ENCODE assay signal across 23 cellular contexts in the genomic region with DNA sequence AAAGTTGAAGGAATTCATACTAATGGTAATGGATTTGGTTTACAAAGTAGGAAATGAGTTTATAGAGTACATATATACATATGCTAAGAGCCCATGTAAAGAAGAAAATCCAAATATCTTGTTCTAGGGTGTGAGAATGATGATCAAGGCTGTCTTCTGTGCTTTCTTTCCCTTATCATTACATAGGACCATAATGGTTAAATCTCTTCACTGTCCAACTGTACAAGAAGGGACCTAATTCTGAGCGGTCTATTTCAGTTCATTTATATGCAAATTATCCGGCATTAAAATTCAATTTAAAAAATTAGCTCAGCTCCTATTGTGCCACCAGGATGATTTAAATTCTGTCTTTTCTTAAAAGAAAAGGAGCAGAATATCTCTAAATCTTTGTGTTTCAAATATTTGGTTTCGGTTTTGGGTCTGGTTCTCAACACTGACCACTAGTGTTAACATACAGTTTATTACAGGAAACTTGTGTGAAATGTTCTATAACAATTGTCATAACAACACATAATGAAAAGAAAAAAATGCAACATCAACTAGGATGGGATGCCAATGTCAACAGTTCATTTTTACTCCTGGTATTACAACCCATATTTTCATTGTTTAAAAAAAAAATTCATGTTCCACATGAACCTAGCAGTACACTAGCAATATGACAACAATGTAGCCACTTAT. TPM values are rescaled to one million over a fixed set of nuclear protein-coding genes. Genes with fewer than 3 reads are reported as not detected.
DNase-seq lines count a peak whose midpoint lies in the region; ATAC-seq, FAIRE-seq and TF ChIP-seq lines count a peak whose summit lies in the region.
"Had no signal": no experiment of that assay in that cellular context is flagged by ENCODE, and none has a peak within 500 bp of the region (broad histone marks: within the 10 kb centered on the region; RNA-seq: fewer than 3 reads in every experiment).

No MANE protein-coding gene starts in this region.

- no peak for ATAC-seq in Panc1
- no peak for ATAC-seq in GM18858 (IDR thresholded peaks at IDR 0.05; ENCODE audit: unreplicated experiment)
- ATAC-seq: esophagus mucosa, T-helper 17 cell had no signal

- POLR2A ChIA-PET in Panc1 (lab: Charles Lee): no interaction called here

- BruUV-seq in Panc1 (replicated peaks; lab: Mats Ljungman, UMichigan): no TSS peak

- CTCF ChIA-PET in Panc1 (lab: Charles Lee): no interaction called here

- TF ChIP-seq CTCF in BE2C (IDR thresholded peaks at IDR 0.05; ENCODE audit: low read depth, low read length) (0 out of 2 replicates have a peak, but pooled peaks have one; percentile 7), Panc1 (IDR thresholded peaks at IDR 0.05) (peak; percentile 16; the same call in 1 of the 2 replicates), kidney (IDR thresholded peaks at IDR 0.05; ENCODE audit: borderline replicate concordance, extremely low read depth, insufficient read depth) (no peak), type B pancreatic cell (conservative IDR thresholded peaks at IDR 0.05) (no peak)

- H3K9ac ChIP-seq in kidney (ENCODE audit: low read length in 2 of 2): no peak overlapping the region
- H3K9ac ChIP-seq: BLaER1 had no signal

- H3K27ac ChIP-seq in Panc1 (ENCODE audit: low read length): no peak overlapping the region
- no peak overlapping the region for H3K27ac ChIP-seq in kidney (ENCODE audit: low read depth in 2 of 2, low read length in 2 of 2)
- H3K27ac ChIP-seq: BLaER1, cardiac muscle cell, sigmoid colon had no signal

- H3K4me3 Mint-ChIP-seq in type B pancreatic cell: no peak overlapping the region
- H3K4me3 Mint-ChIP-seq: T-helper 17 cell had no signal

- H3K4me1 ChIP-seq in BE2C (no peaks in the 10 kb centered on the region), Panc1 (ENCODE audit: control insufficient read depth, insufficient read depth, low read length) (no peaks in the 10 kb centered on the region), kidney (ENCODE audit: control insufficient read depth in 1 of 2, insufficient read depth in 1 of 2, low read depth in 1 of 2, low read length in 2 of 2) (no peaks in the 10 kb centered on the region)
- H3K4me1 ChIP-seq: BLaER1, HAP-1, sigmoid colon had no signal

- H3K27me3 ChIP-seq in BE2C (0 out of 2 replicates have a peak, but pooled peaks cover 3% of the 10 kb centered on the region), Panc1 (ENCODE audit: control insufficient read depth, insufficient read depth, low read length) (no peaks in the 10 kb centered on the region)
- H3K27me3 ChIP-seq: BLaER1, cardiac muscle cell, sigmoid colon had no signal

- in situ Hi-C loops in Panc1 (cut with HindIII; ENCODE audit: low pct_unique_long_range_greater_than_20kb, low sequenced_read_pairs): no loop called here

- H3K4me1 Mint-ChIP-seq in type B pancreatic cell (ENCODE audit: unreplicated experiment): no peaks in the 10 kb centered on the region
- H3K4me1 Mint-ChIP-seq: T-helper 17 cell had no signal

- DNase-seq in BE2C (no peak), HS-5 (ENCODE audit: low read depth) (peak; percentile 14), Panc1 (ENCODE audit: low read depth, low spot score) (no peak), kidney (no peak), type B pancreatic cell (ENCODE audit: extremely low spot score, unreplicated experiment) (no peak), activated T-cell treated with anti-CD3 and anti-CD28 coated beads for 4 hours (no peak)
- DNase-seq: DMS79; NCI-H1048; NCI-H2081 treated with DMSO at 0.1 percent for 48 hours; NCI-H526 treated with DMSO at 0.1 percent for 48 hours; sigmoid colon; stimulated activated CD4-positive, alpha-beta T cell treated with anti-CD3 and anti-CD28 coated beads, Interleukin-1b, Interleukin-23, amount 100 ng/mL, for 48 hours; T-helper 17 cell had no signal

- peaks cover 9% of the 10 kb centered on the region for H3K9me3 Mint-ChIP-seq in type B pancreatic cell

- intact Hi-C loops in Panc1 (cut with micrococcal nuclease; ENCODE audit: unreplicated experiment): no loop called here
- intact Hi-C loops in kidney (cut with DNase I): no loop called here

- peak overlapping the region; percentile 12 for H3K4me3 ChIP-seq in BE2C (ENCODE audit: low read depth, low read length)
- peak overlapping the region in 1 of 2 experiments; percentile 16; a peak in 1 of 4 replicates for H3K4me3 ChIP-seq in Panc1 (ENCODE audit: low read depth in 2 of 2, low read length in 2 of 2)
- no peak overlapping the region for H3K4me3 ChIP-seq in kidney (ENCODE audit: low read length in 2 of 2)
- H3K4me3 ChIP-seq: BLaER1, cardiac muscle cell, HAP-1, sigmoid colon had no signal

- FAIRE-seq in kidney (lab: Jason Lieb, UNC): peak; percentile 41

- no peaks in the 10 kb centered on the region for H3K9me3 ChIP-seq in BE2C
- no peaks in the 10 kb centered on the region for H3K9me3 ChIP-seq in Panc1 (ENCODE audit: control insufficient read depth, insufficient read depth, low read depth, low read length)
- no peaks in the 10 kb centered on the region for H3K9me3 ChIP-seq in kidney (ENCODE audit: control insufficient read depth in 1 of 2, low read length in 2 of 2)
- H3K9me3 ChIP-seq: BLaER1 had no signal

- no peaks in the 10 kb centered on the region for H3K36me3 Mint-ChIP-seq in type B pancreatic cell

- H3K27ac Mint-ChIP-seq in type B pancreatic cell: no peak overlapping the region
- H3K27ac Mint-ChIP-seq: activated T-helper 2 cell treated with anti-CD3 and anti-CD28 coated beads, Interferon-gamma antibody, Interleukin-2, Interleukin-4, amounts not matched to agents 10 μg/mL and 5 μg/mL and 100 μg/mL, durations not matched to agents 14 hours and 24 hours and 36 hours; T-helper 17 cell had no signal

- H3K36me3 ChIP-seq in BE2C: no peaks in the 10 kb centered on the region
- no peaks in the 10 kb centered on the region for H3K36me3 ChIP-seq in Panc1 (ENCODE audit: control insufficient read depth, insufficient read depth, low read length)
- H3K36me3 ChIP-seq in kidney (ENCODE audit: control insufficient read depth in 1 of 2, insufficient read depth in 2 of 2, low read length in 2 of 2): no peaks in the 10 kb centered on the region
- H3K36me3 ChIP-seq: BLaER1, cardiac muscle cell, HAP-1, sigmoid colon had no signal

- no peaks in the 10 kb centered on the region for H3K27me3 Mint-ChIP-seq in type B pancreatic cell
- H3K27me3 Mint-ChIP-seq: T-helper 17 cell had no signal

RNA-seq across cellular contexts. Expression of a gene that starts 16.8 kb away (rescaled TPM):
- polyA plus RNA-seq in BE2C (2012; ENCODE audit: insufficient read depth, insufficient read length, low read depth): not detected
- not detected for total RNA-seq in Panc1 (2021; ENCODE audit: unreplicated experiment)
- polyA plus RNA-seq in Panc1 (2012; ENCODE audit: insufficient read length): not detected
- total RNA-seq in kidney: not detected
- polyA plus RNA-seq in kidney (ENCODE audit: insufficient read depth, low read depth, low replicate concordance): not detected
- total RNA-seq in type B pancreatic cell (ENCODE audit: low replicate concordance): not detected in 2 replicates
- total RNA-seq: activated CD8-positive, alpha-beta memory T cell treated with anti-CD3 and anti-CD28 coated beads for 36 hours; activated T-helper 2 cell treated with anti-CD3 and anti-CD28 coated beads, Interferon-gamma antibody, Interleukin-2, Interleukin-4, amounts not matched to agents 10 μg/mL and 5 μg/mL and 100 μg/mL, durations not matched to agents 14 hours and 24 hours and 36 hours; cardiac muscle cell; esophagus mucosa; HT-29; omental fat pad; sigmoid colon; T-helper 17 cell had no signal
- polyA plus RNA-seq: cardiac muscle cell, sigmoid colon had no signal

RNA-seq across cellular contexts. Expression of a gene that starts 27.1 kb away (rescaled TPM):
- not detected for polyA plus RNA-seq in BE2C (2012; ENCODE audit: insufficient read depth, insufficient read length, low read depth)
- not detected for total RNA-seq in Panc1 (2021; ENCODE audit: unreplicated experiment)
- not detected for polyA plus RNA-seq in Panc1 (2012; ENCODE audit: insufficient read length)
- not detected for total RNA-seq in kidney
- polyA plus RNA-seq in kidney (ENCODE audit: insufficient read depth, low read depth, low replicate concordance): not detected
- not detected in 2 replicates for total RNA-seq in type B pancreatic cell (ENCODE audit: low replicate concordance)
- total RNA-seq: activated CD8-positive, alpha-beta memory T cell treated with anti-CD3 and anti-CD28 coated beads for 36 hours; activated T-helper 2 cell treated with anti-CD3 and anti-CD28 coated beads, Interferon-gamma antibody, Interleukin-2, Interleukin-4, amounts not matched to agents 10 μg/mL and 5 μg/mL and 100 μg/mL, durations not matched to agents 14 hours and 24 hours and 36 hours; cardiac muscle cell; esophagus mucosa; HT-29; mononuclear cell; omental fat pad; sigmoid colon; T-helper 17 cell had no signal
- polyA plus RNA-seq: cardiac muscle cell, sigmoid colon had no signal

RNA-seq across cellular contexts. Expression of a gene that starts 27.8 kb away (rescaled TPM):
- not detected for polyA plus RNA-seq in BE2C (2012; ENCODE audit: insufficient read depth, insufficient read length, low read depth)
- not detected for total RNA-seq in Panc1 (2021; ENCODE audit: unreplicated experiment)
- not detected for polyA plus RNA-seq in Panc1 (2012; ENCODE audit: insufficient read length)
- total RNA-seq in kidney: not detected
- polyA plus RNA-seq in kidney (ENCODE audit: insufficient read depth, low read depth, low replicate concordance): not detected
- not detected in 2 replicates for total RNA-seq in type B pancreatic cell (ENCODE audit: low replicate concordance)
- total RNA-seq: activated CD8-positive, alpha-beta memory T cell treated with anti-CD3 and anti-CD28 coated beads for 36 hours; activated T-helper 2 cell treated with anti-CD3 and anti-CD28 coated beads, Interferon-gamma antibody, Interleukin-2, Interleukin-4, amounts not matched to agents 10 μg/mL and 5 μg/mL and 100 μg/mL, durations not matched to agents 14 hours and 24 hours and 36 hours; cardiac muscle cell; esophagus mucosa; HT-29; mononuclear cell; omental fat pad; sigmoid colon; T-helper 17 cell had no signal
- polyA plus RNA-seq: cardiac muscle cell, sigmoid colon had no signal

RNA-seq across cellular contexts. Expression of a gene that starts 54.4 kb away (rescaled TPM):
- not detected for polyA plus RNA-seq in BE2C (2012; ENCODE audit: insufficient read depth, insufficient read length, low read depth)
- not detected for total RNA-seq in Panc1 (2021; ENCODE audit: unreplicated experiment)
- polyA plus RNA-seq in Panc1 (2012; ENCODE audit: insufficient read length): not detected
- total RNA-seq in kidney: not detected
- polyA plus RNA-seq in kidney (ENCODE audit: insufficient read depth, low read depth, low replicate concordance): not detected
- total RNA-seq in type B pancreatic cell (ENCODE audit: low replicate concordance): not detected in 2 replicates
- total RNA-seq: activated CD8-positive, alpha-beta memory T cell treated with anti-CD3 and anti-CD28 coated beads for 36 hours; activated T-helper 2 cell treated with anti-CD3 and anti-CD28 coated beads, Interferon-gamma antibody, Interleukin-2, Interleukin-4, amounts not matched to agents 10 μg/mL and 5 μg/mL and 100 μg/mL, durations not matched to agents 14 hours and 24 hours and 36 hours; cardiac muscle cell; esophagus mucosa; HT-29; mononuclear cell; omental fat pad; sigmoid colon; T-helper 17 cell had no signal
- polyA plus RNA-seq: cardiac muscle cell, sigmoid colon had no signal

Comparison
In these comparisons a context has a peak if more than half of its experiments do, and no peak if none do; other contexts are left out.
1. CTCF ChIP-seq: peak in BE2C (single experiment) and Panc1 (single experiment); none in kidney (single experiment) and type B pancreatic cell (single experiment).